In the genomic region with DNA sequence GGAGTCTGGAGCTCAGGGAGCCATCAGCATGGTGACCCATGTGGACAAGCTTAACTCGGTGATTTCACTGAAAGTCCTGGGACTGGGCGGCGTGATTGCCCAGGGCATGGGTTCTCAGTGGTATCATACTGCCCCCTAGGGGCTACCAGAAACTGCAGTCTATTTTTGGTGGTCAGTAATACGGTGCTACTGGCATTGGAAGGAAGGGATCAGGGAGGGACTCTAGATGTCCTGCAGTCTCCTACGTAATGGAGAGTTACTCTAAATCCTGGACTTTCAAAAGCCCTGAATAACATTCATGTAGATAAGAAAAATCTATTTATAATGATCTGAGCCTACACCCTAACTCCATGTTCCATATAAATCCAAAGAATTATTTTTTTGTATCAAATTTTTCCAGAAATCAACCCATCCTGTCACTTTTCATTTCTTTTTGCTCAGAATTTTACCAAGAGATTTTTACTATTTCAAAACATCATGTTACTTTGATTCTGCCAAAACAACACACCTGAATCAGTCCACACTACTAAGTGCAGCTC, we compare ENCODE assay signal across 1 cellular context.
TF ChIP-seq lines count a peak whose summit lies in the region.

No MANE protein-coding gene starts in this region.

TF ChIP-seq in K562, 482 proteins besides CTCF, POLR2A, EP300 and RAD21 (continues in another document):
- TF ChIP-seq GABPB2 (CRISPR knock-in tag; conservative IDR thresholded peaks at IDR 0.05) = no peak
- peak; percentile 86; the same call in 1 of the 2 replicates for TF ChIP-seq ARID2 (IDR thresholded peaks at IDR 0.05)
- 0 out of 2 replicates have a peak, but pooled peaks have one; percentile 26 for TF ChIP-seq CXXC5 (CRISPR knock-in tag; IDR thresholded peaks at IDR 0.05)
- TF ChIP-seq, protein P1, sequence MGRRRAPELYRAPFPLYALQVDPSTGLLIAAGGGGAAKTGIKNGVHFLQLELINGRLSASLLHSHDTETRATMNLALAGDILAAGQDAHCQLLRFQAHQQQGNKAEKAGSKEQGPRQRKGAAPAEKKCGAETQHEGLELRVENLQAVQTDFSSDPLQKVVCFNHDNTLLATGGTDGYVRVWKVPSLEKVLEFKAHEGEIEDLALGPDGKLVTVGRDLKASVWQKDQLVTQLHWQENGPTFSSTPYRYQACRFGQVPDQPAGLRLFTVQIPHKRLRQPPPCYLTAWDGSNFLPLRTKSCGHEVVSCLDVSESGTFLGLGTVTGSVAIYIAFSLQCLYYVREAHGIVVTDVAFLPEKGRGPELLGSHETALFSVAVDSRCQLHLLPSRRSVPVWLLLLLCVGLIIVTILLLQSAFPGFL (CRISPR knock-in tag; IDR thresholded peaks at IDR 0.05) = no peak
- TF ChIP-seq, protein P2, sequence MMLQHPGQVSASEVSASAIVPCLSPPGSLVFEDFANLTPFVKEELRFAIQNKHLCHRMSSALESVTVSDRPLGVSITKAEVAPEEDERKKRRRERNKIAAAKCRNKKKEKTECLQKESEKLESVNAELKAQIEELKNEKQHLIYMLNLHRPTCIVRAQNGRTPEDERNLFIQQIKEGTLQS (IDR thresholded peaks at IDR 0.05) = no peak
- TF ChIP-seq, protein P2 (CRISPR knock-in tag; conservative IDR thresholded peaks at IDR 0.05) = peak; percentile 50; the same call in 1 of the 2 replicates
- TF ChIP-seq SMARCC2 (IDR thresholded peaks at IDR 0.05; ENCODE audit: low read depth) = no peak
- no peak for TF ChIP-seq KDM2B (CRISPR knock-in tag; IDR thresholded peaks at IDR 0.05)
- TF ChIP-seq, protein P3, sequence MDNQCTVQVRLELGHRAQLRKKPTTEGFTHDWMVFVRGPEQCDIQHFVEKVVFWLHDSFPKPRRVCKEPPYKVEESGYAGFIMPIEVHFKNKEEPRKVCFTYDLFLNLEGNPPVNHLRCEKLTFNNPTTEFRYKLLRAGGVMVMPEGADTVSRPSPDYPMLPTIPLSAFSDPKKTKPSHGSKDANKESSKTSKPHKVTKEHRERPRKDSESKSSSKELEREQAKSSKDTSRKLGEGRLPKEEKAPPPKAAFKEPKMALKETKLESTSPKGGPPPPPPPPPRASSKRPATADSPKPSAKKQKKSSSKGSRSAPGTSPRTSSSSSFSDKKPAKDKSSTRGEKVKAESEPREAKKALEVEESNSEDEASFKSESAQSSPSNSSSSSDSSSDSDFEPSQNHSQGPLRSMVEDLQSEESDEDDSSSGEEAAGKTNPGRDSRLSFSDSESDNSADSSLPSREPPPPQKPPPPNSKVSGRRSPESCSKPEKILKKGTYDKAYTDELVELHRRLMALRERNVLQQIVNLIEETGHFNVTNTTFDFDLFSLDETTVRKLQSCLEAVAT (IDR thresholded peaks at IDR 0.05) = no peak
- TF ChIP-seq, protein P4, sequence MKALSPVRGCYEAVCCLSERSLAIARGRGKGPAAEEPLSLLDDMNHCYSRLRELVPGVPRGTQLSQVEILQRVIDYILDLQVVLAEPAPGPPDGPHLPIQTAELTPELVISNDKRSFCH (CRISPR knock-in tag; IDR thresholded peaks at IDR 0.05) = no peak
- TF ChIP-seq, protein P4 (tag; IDR thresholded peaks at IDR 0.05) = no peak
- no peak for TF ChIP-seq RUNX1 (IDR thresholded peaks at IDR 0.05; ENCODE audit: low read depth)
- no peak for TF ChIP-seq ZBTB1 (CRISPR knock-in tag; IDR thresholded peaks at IDR 0.05; ENCODE audit: borderline replicate concordance, low read depth)
- no peak for TF ChIP-seq ZNF584 (CRISPR knock-in tag; IDR thresholded peaks at IDR 0.05; ENCODE audit: low read depth)
- no peak for TF ChIP-seq ZNF76 (CRISPR knock-in tag; IDR thresholded peaks at IDR 0.05; ENCODE audit: borderline replicate concordance)
- TF ChIP-seq, protein P5, sequence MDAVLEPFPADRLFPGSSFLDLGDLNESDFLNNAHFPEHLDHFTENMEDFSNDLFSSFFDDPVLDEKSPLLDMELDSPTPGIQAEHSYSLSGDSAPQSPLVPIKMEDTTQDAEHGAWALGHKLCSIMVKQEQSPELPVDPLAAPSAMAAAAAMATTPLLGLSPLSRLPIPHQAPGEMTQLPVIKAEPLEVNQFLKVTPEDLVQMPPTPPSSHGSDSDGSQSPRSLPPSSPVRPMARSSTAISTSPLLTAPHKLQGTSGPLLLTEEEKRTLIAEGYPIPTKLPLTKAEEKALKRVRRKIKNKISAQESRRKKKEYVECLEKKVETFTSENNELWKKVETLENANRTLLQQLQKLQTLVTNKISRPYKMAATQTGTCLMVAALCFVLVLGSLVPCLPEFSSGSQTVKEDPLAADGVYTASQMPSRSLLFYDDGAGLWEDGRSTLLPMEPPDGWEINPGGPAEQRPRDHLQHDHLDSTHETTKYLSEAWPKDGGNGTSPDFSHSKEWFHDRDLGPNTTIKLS (IDR thresholded peaks at IDR 0.05; ENCODE audit: borderline replicate concordance, low read depth) = no peak
- TF ChIP-seq, protein P6, sequence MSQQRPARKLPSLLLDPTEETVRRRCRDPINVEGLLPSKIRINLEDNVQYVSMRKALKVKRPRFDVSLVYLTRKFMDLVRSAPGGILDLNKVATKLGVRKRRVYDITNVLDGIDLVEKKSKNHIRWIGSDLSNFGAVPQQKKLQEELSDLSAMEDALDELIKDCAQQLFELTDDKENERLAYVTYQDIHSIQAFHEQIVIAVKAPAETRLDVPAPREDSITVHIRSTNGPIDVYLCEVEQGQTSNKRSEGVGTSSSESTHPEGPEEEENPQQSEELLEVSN (IDR thresholded peaks at IDR 0.05; ENCODE audit: borderline replicate concordance in 1 of 2, extremely low read depth in 1 of 2, insufficient read depth in 1 of 2, insufficient read length in 1 of 2, low read depth in 1 of 2, low read length in 1 of 2, poor library complexity in 1 of 2, severe bottlenecking in 1 of 2) = peak in 1 of 2 experiments; percentile 10
- TF ChIP-seq KLF16 (IDR thresholded peaks at IDR 0.05) = 0 out of 2 replicates have a peak, but pooled peaks have one; percentile 43
- TF ChIP-seq GTF2E2 (tag; IDR thresholded peaks at IDR 0.05) = no peak
- TF ChIP-seq MEF2D (tag; conservative IDR thresholded peaks at IDR 0.05; ENCODE audit: low read depth) = no peak
- TF ChIP-seq PHF21A (IDR thresholded peaks at IDR 0.05; ENCODE audit: borderline replicate concordance, low read depth) = peak; percentile 95
- TF ChIP-seq CBFB (CRISPR knock-in tag; IDR thresholded peaks at IDR 0.05) = no peak
- no peak for TF ChIP-seq ZNF696 (CRISPR knock-in tag; conservative IDR thresholded peaks at IDR 0.05)
- no peak for TF ChIP-seq ZC3H11A (IDR thresholded peaks at IDR 0.05; ENCODE audit: low read depth, low read length)
- no peak for TF ChIP-seq KLF6 (CRISPR knock-in tag; IDR thresholded peaks at IDR 0.05; ENCODE audit: borderline replicate concordance)
- 0 out of 2 replicates have a peak, but pooled peaks have one; percentile 65 for TF ChIP-seq CTBP1 (IDR thresholded peaks at IDR 0.05; ENCODE audit: borderline replicate concordance)
- TF ChIP-seq ZNF354B (CRISPR knock-in tag; IDR thresholded peaks at IDR 0.05) = no peak
- TF ChIP-seq ZKSCAN3 (CRISPR knock-in tag; IDR thresholded peaks at IDR 0.05) = no peak
- TF ChIP-seq POLR2B (IDR thresholded peaks at IDR 0.05; ENCODE audit: low read depth, partially characterized antibody) = no peak
- no peak for TF ChIP-seq EHMT2 (IDR thresholded peaks at IDR 0.05)
- TF ChIP-seq, protein P7, sequence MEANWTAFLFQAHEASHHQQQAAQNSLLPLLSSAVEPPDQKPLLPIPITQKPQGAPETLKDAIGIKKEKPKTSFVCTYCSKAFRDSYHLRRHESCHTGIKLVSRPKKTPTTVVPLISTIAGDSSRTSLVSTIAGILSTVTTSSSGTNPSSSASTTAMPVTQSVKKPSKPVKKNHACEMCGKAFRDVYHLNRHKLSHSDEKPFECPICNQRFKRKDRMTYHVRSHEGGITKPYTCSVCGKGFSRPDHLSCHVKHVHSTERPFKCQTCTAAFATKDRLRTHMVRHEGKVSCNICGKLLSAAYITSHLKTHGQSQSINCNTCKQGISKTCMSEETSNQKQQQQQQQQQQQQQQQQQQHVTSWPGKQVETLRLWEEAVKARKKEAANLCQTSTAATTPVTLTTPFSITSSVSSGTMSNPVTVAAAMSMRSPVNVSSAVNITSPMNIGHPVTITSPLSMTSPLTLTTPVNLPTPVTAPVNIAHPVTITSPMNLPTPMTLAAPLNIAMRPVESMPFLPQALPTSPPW (CRISPR knock-in tag; IDR thresholded peaks at IDR 0.05) = no peak
- TF ChIP-seq, protein P8, sequence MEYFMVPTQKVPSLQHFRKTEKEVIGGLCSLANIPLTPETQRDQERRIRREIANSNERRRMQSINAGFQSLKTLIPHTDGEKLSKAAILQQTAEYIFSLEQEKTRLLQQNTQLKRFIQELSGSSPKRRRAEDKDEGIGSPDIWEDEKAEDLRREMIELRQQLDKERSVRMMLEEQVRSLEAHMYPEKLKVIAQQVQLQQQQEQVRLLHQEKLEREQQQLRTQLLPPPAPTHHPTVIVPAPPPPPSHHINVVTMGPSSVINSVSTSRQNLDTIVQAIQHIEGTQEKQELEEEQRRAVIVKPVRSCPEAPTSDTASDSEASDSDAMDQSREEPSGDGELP (CRISPR knock-in tag; IDR thresholded peaks at IDR 0.05; ENCODE audit: borderline replicate concordance) = no peak
- peak; percentile 52; the same call in 1 of the 2 replicates for TF ChIP-seq TARDBP (IDR thresholded peaks at IDR 0.05)
- TF ChIP-seq NCOA6 (IDR thresholded peaks at IDR 0.05) = no peak
- TF ChIP-seq, protein P9, sequence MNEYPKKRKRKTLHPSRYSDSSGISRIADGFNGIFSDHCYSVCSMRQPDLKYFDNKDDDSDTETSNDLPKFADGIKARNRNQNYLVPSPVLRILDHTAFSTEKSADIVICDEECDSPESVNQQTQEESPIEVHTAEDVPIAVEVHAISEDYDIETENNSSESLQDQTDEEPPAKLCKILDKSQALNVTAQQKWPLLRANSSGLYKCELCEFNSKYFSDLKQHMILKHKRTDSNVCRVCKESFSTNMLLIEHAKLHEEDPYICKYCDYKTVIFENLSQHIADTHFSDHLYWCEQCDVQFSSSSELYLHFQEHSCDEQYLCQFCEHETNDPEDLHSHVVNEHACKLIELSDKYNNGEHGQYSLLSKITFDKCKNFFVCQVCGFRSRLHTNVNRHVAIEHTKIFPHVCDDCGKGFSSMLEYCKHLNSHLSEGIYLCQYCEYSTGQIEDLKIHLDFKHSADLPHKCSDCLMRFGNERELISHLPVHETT (CRISPR knock-in tag; conservative IDR thresholded peaks at IDR 0.05 in 1 of 2, IDR thresholded peaks at IDR 0.05 in 1 of 2) = no peak
- TF ChIP-seq CHD1 (IDR thresholded peaks at IDR 0.05; ENCODE audit: low read length) = no peak
- no peak for TF ChIP-seq RBM15 (IDR thresholded peaks at IDR 0.05; ENCODE audit: insufficient read depth, low read length)
- TF ChIP-seq, protein P10, sequence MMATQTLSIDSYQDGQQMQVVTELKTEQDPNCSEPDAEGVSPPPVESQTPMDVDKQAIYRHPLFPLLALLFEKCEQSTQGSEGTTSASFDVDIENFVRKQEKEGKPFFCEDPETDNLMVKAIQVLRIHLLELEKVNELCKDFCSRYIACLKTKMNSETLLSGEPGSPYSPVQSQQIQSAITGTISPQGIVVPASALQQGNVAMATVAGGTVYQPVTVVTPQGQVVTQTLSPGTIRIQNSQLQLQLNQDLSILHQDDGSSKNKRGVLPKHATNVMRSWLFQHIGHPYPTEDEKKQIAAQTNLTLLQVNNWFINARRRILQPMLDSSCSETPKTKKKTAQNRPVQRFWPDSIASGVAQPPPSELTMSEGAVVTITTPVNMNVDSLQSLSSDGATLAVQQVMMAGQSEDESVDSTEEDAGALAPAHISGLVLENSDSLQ (IDR thresholded peaks at IDR 0.05) = no peak
- TF ChIP-seq, protein P11, sequence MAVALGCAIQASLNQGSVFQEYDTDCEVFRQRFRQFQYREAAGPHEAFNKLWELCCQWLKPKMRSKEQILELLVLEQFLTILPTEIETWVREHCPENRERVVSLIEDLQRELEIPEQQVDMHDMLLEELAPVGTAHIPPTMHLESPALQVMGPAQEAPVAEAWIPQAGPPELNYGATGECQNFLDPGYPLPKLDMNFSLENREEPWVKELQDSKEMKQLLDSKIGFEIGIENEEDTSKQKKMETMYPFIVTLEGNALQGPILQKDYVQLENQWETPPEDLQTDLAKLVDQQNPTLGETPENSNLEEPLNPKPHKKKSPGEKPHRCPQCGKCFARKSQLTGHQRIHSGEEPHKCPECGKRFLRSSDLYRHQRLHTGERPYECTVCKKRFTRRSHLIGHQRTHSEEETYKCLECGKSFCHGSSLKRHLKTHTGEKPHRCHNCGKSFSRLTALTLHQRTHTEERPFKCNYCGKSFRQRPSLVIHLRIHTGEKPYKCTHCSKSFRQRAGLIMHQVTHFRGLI (CRISPR knock-in tag; IDR thresholded peaks at IDR 0.05) = no peak
- TF ChIP-seq KDM1A (IDR thresholded peaks at IDR 0.05) = peak in 1 of 2 experiments; percentile 7; a peak in 2 of 4 replicates
- peak; percentile 67; the same call in 1 of the 2 replicates for TF ChIP-seq MYNN (IDR thresholded peaks at IDR 0.05)
- TF ChIP-seq MYNN (CRISPR knock-in tag; IDR thresholded peaks at IDR 0.05) = no peak
- TF ChIP-seq, protein P12, sequence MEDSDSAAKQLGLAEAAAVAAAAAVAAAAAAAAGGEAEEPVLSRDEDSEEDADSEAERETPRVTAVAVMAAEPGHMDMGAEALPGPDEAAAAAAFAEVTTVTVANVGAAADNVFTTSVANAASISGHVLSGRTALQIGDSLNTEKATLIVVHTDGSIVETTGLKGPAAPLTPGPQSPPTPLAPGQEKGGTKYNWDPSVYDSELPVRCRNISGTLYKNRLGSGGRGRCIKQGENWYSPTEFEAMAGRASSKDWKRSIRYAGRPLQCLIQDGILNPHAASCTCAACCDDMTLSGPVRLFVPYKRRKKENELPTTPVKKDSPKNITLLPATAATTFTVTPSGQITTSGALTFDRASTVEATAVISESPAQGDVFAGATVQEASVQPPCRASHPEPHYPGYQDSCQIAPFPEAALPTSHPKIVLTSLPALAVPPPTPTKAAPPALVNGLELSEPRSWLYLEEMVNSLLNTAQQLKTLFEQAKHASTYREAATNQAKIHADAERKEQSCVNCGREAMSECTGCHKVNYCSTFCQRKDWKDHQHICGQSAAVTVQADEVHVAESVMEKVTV (CRISPR knock-in tag; IDR thresholded peaks at IDR 0.05) = peak; percentile 72
- TF ChIP-seq ZNF766 (CRISPR knock-in tag; conservative IDR thresholded peaks at IDR 0.05) = no peak
- no peak for TF ChIP-seq FOXP1 (CRISPR knock-in tag; IDR thresholded peaks at IDR 0.05)
- peak; percentile 85 for TF ChIP-seq STAG1 (CRISPR knock-in tag; IDR thresholded peaks at IDR 0.05; ENCODE audit: borderline replicate concordance)
- 0 out of 2 replicates have a peak, but pooled peaks have one; percentile 33 for TF ChIP-seq SOX6 (IDR thresholded peaks at IDR 0.05)
- TF ChIP-seq ZKSCAN8 (CRISPR knock-in tag; IDR thresholded peaks at IDR 0.05) = no peak
- TF ChIP-seq TAF9B (IDR thresholded peaks at IDR 0.05; ENCODE audit: partially characterized antibody) = no peak
- TF ChIP-seq, protein P13, sequence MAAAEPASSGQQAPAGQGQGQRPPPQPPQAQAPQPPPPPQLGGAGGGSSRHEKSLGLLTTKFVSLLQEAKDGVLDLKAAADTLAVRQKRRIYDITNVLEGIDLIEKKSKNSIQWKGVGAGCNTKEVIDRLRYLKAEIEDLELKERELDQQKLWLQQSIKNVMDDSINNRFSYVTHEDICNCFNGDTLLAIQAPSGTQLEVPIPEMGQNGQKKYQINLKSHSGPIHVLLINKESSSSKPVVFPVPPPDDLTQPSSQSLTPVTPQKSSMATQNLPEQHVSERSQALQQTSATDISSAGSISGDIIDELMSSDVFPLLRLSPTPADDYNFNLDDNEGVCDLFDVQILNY (CRISPR knock-in tag; IDR thresholded peaks at IDR 0.05) = no peak
